29 cellular contexts compared by ENCODE assay signal in genomic region chr2:33289961-33290360, GRCh38.
DNase-seq lines count a peak whose midpoint lies in the region; ATAC-seq, FAIRE-seq and TF ChIP-seq lines count a peak whose summit lies in the region.
"Had no signal": no experiment of that assay in that cellular context is flagged by ENCODE, and none has a peak within 500 bp of the region (broad histone marks: within the 10 kb centered on the region; RNA-seq: fewer than 3 reads in every experiment).

No MANE protein-coding gene starts in this region.

- no peak for TF ChIP-seq CTCF in endothelial cell of umbilical vein (IDR thresholded peaks at IDR 0.05; ENCODE audit: extremely low read depth in 1 of 2, insufficient read depth in 1 of 2, low read depth in 1 of 2, low read length in 2 of 2)
- TF ChIP-seq CTCF in sigmoid colon (IDR thresholded peaks at IDR 0.05), result no peak

- no peak for ATAC-seq in GM18498 (IDR thresholded peaks at IDR 0.05; ENCODE audit: unreplicated experiment)
- ATAC-seq: naive thymus-derived CD8-positive, alpha-beta T cell had no signal

- H3K79me2 ChIP-seq in endothelial cell of umbilical vein (ENCODE audit: control insufficient read depth, insufficient read depth, low read length), result no peaks in the 10 kb centered on the region

- DNase-seq in EH (ENCODE audit: low read depth) (peak; percentile 13), NCI-H187 treated with DMSO at 0.1 percent for 48 hours (lab: John Stamatoyannopoulos, UW) (peak; percentile 88), endothelial cell of umbilical vein (ENCODE audit: low read depth, low spot score) (peak; percentile 61), sigmoid colon (no peak), LoVo (ENCODE audit: low spot score) (no peak), AG08396 (ENCODE audit: low spot score) (no peak)
- DNase-seq in stimulated activated CD4-positive, alpha-beta T cell treated with anti-CD3 and anti-CD28 coated beads, Interleukin-4, amount 100 ng/mL, for 1 hour, result no peak
- DNase-seq: activated naive CD4-positive, alpha-beta T cell treated with anti-CD3 and anti-CD28 coated beads, Interleukin-2, amount 50 U/mL, for 16 hours; anterior cingulate cortex; CD4-positive, alpha-beta T cell; cerebellar nuclear complex; foreskin fibroblast; hippocampal formation; immature natural killer cell; KG1; midbrain; naive thymus-derived CD8-positive, alpha-beta T cell; NCI-H146; NCI-H446 treated with DMSO at 0.1 percent for 48 hours; OCI-M1; ovary; Right ventricle myocardium superior; stimulated activated CD4-positive, alpha-beta T cell treated with anti-CD3 and anti-CD28 coated beads, Interleukin-12 subunit alpha, Interleukin-12 subunit beta, amount 100 ng/mL, for 4 hours; stimulated activated naive CD4-positive, alpha-beta T cell treated with Interleukin-2 at 50 U/mL for 16 hours; T-helper 9 cell had no signal

- H3K9me3 ChIP-seq in endothelial cell of umbilical vein (replicated peaks; ENCODE audit: control insufficient read depth, insufficient read depth, low read length) (no peaks in the 10 kb centered on the region), sigmoid colon (no peaks in the 10 kb centered on the region)
- H3K9me3 ChIP-seq: ovary had no signal

- H3K36me3 ChIP-seq in endothelial cell of umbilical vein (ENCODE audit: control insufficient read depth in 2 of 2, extremely low read depth in 1 of 2, insufficient read depth in 2 of 2, low read length in 2 of 2) (peaks cover 0 to 3% of the 10 kb centered on the region in 2 experiments), sigmoid colon (no peaks in the 10 kb centered on the region)
- H3K36me3 ChIP-seq: ovary had no signal

- H3K27me3 ChIP-seq in endothelial cell of umbilical vein (ENCODE audit: control insufficient read depth in 2 of 2, insufficient read depth in 2 of 2, low read length in 2 of 2), result no peaks in the 10 kb centered on the region
- H3K27me3 ChIP-seq in sigmoid colon, result no peaks in the 10 kb centered on the region
- H3K27me3 ChIP-seq: ovary had no signal

- no peaks in the 10 kb centered on the region for H3K9me1 ChIP-seq in endothelial cell of umbilical vein (replicated peaks; ENCODE audit: control insufficient read depth, extremely low read depth, insufficient read depth, low read length)

- H4K20me1 ChIP-seq in endothelial cell of umbilical vein (replicated peaks; ENCODE audit: control insufficient read depth, extremely low read depth, insufficient read depth, low read length), result no peaks in the 10 kb centered on the region

- H3K9ac ChIP-seq in endothelial cell of umbilical vein (replicated peaks; ENCODE audit: extremely low read depth, insufficient read depth, low read length), result no peak overlapping the region

- H3K4me3 ChIP-seq in endothelial cell of umbilical vein (replicated peaks in 1 of 3; ENCODE audit: insufficient read depth in 1 of 3, low read depth in 1 of 3, low read length in 3 of 3), result no peak overlapping the region
- no peak overlapping the region for H3K4me3 ChIP-seq in sigmoid colon
- H3K4me3 ChIP-seq: ovary had no signal

- intact Hi-C loops in endothelial cell of umbilical vein (cut with micrococcal nuclease), result loop anchor here (2.0 to 5.0 kb wide), 2 partner anchors 77 to 147 kb away; no protein-coding TSS in a partner anchor
- intact Hi-C loops in sigmoid colon (cut with DNase I), result no loop called here

- peak overlapping the region; percentile 6 for H3K4me2 ChIP-seq in endothelial cell of umbilical vein (ENCODE audit: insufficient read depth, low read length)

- H3K27ac ChIP-seq in endothelial cell of umbilical vein (ENCODE audit: insufficient read depth, low read depth, low read length) (peak overlapping the region; percentile 92), sigmoid colon (peak overlapping the region in 3 of 4 donors; percentile 74 to 82 (median 77))
- H3K27ac ChIP-seq: epithelial cell of prostate had no signal

- TF ChIP-seq POLR2A in endothelial cell of umbilical vein (IDR thresholded peaks at IDR 0.05; ENCODE audit: low read depth, low read length) (no peak), sigmoid colon (IDR thresholded peaks at IDR 0.05) (no peak)

- BruUV-seq in endothelial cell of umbilical vein (replicated peaks; lab: Mats Ljungman, UMichigan), result no TSS peak

- CTCF ChIA-PET in endothelial cell of umbilical vein (lab: Charles Lee), result no interaction called here

- TF ChIP-seq EP300 in sigmoid colon (IDR thresholded peaks at IDR 0.05), result no peak

- 90 to 96% methylated on average over 4 of the region's 4 CpGs for WGBS in sigmoid colon, 2 donors

- dilution Hi-C loops in endothelial cell of umbilical vein (cut with MboI; ENCODE audit: extremely low pct_ligation_motif_present, low sequenced_read_pairs), result no loop called here

- H2AFZ ChIP-seq in endothelial cell of umbilical vein (ENCODE audit: low read depth, low read length), result no peak overlapping the region

- POLR2A ChIA-PET in endothelial cell of umbilical vein (lab: Charles Lee), result no interaction called here

- FAIRE-seq in endothelial cell of umbilical vein (lab: Jason Lieb, UNC), result no peak
- FAIRE-seq: G401.6, H1 had no signal

- H3K4me1 ChIP-seq in endothelial cell of umbilical vein (ENCODE audit: control insufficient read depth, extremely low read depth, insufficient read depth, low read length) (peaks cover 40% of the 10 kb centered on the region), sigmoid colon (peaks cover 0 to 46% (median 25%) of the 10 kb centered on the region in 4 donors)

TF ChIP-seq in endothelial cell of umbilical vein, 7 proteins besides CTCF, POLR2A, EP300 and RAD21:
- TF ChIP-seq FOS (IDR thresholded peaks at IDR 0.05; ENCODE audit: borderline replicate concordance, insufficient read depth, low read length), result no peak
- no peak for TF ChIP-seq GATA2 (IDR thresholded peaks at IDR 0.05; ENCODE audit: insufficient read depth, insufficient read length, low read depth, low read length)
- no peak for TF ChIP-seq EZH2 (IDR thresholded peaks at IDR 0.05; ENCODE audit: borderline replicate concordance, low read depth, low read length, severe bottlenecking)
- TF ChIP-seq, protein P1, sequence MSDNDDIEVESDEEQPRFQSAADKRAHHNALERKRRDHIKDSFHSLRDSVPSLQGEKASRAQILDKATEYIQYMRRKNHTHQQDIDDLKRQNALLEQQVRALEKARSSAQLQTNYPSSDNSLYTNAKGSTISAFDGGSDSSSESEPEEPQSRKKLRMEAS (IDR thresholded peaks at IDR 0.05; ENCODE audit: insufficient read depth, insufficient read length), result no peak
- no peak for TF ChIP-seq POLR2AphosphoS5 (IDR thresholded peaks at IDR 0.05; ENCODE audit: insufficient read depth, low read depth, low read length)
- no peak for TF ChIP-seq MYC (IDR thresholded peaks at IDR 0.05; ENCODE audit: low read depth, low read length)
- no peak for TF ChIP-seq JUN (IDR thresholded peaks at IDR 0.05; ENCODE audit: borderline replicate concordance, insufficient read depth, insufficient read length, low read depth)

Comparison
In these comparisons a context has a peak if more than half of its experiments do, and no peak if none do; other contexts are left out.
1. DNase-seq: peak in EH (single experiment), NCI-H187 treated with DMSO at 0.1 percent for 48 hours (single experiment) and endothelial cell of umbilical vein (single experiment); none in sigmoid colon (single experiment), LoVo (single experiment), AG08396 (single experiment) and stimulated activated CD4-positive, alpha-beta T cell treated with anti-CD3 and anti-CD28 coated beads, Interleukin-4, amount 100 ng/mL, for 1 hour (single experiment).